In genomic region chr9:106897681-106898080, GRCh38 we compare ENCODE assay signal across 28 cellular contexts. TPM values are rescaled to one million over a fixed set of nuclear protein-coding genes. Genes with fewer than 3 reads are reported as not detected.
DNase-seq lines count a peak whose midpoint lies in the region; ATAC-seq, FAIRE-seq and TF ChIP-seq lines count a peak whose summit lies in the region.
"Had no signal": no experiment of that assay in that cellular context is flagged by ENCODE, and none has a peak within 500 bp of the region (broad histone marks: within the 10 kb centered on the region; RNA-seq: fewer than 3 reads in every experiment).

No MANE protein-coding gene starts in this region.

- FAIRE-seq in D721Med (lab: Jason Lieb, UNC), result peak; percentile 89
- FAIRE-seq: urothelium cell line had no signal

- TF ChIP-seq CTCF in D721Med (IDR thresholded peaks at IDR 0.05; ENCODE audit: insufficient read depth, missing control alignments) (no peak), glutamatergic neuron (IDR thresholded peaks at IDR 0.05; ENCODE audit: partially characterized antibody, unreplicated experiment) (no peak)

- no peak overlapping the region for H3K4me3 ChIP-seq in rectal smooth muscle tissue (ENCODE audit: low read length)
- H3K4me3 ChIP-seq in effector memory CD4-positive, alpha-beta T cell (ENCODE audit: insufficient read depth, low read depth, low read length, poor library complexity, severe bottlenecking), result no peak overlapping the region
- H3K4me3 ChIP-seq: adrenal gland had no signal

- no peak overlapping the region for H3K4me3 Mint-ChIP-seq in glutamatergic neuron (ENCODE audit: unreplicated experiment)
- H3K4me3 Mint-ChIP-seq: activated B cell treated with CpG ODN at 0.5 μM for 24 hours; activated CD8-positive, alpha-beta memory T cell treated with anti-CD3 and anti-CD28 coated beads, Interleukin-2, amount 10 ng/mL, durations not matched to agents 7 days and 5 days; activated T-cell treated with anti-CD3 and anti-CD28 coated beads, Interleukin-2, amount 50 U/mL, for 72 hours; brain; memory B cell had no signal

- H3K9me3 Mint-ChIP-seq in glutamatergic neuron (ENCODE audit: unreplicated experiment), result peaks cover 15% of the 10 kb centered on the region

- H3K27me3 Mint-ChIP-seq in glutamatergic neuron (ENCODE audit: unreplicated experiment), result peaks cover 3% of the 10 kb centered on the region
- H3K27me3 Mint-ChIP-seq: activated B cell treated with CpG ODN at 0.5 μM for 24 hours; activated CD8-positive, alpha-beta memory T cell treated with anti-CD3 and anti-CD28 coated beads, Interleukin-2, amount 10 ng/mL, durations not matched to agents 7 days and 5 days; memory B cell had no signal

- no peak for ATAC-seq in GM18502 (IDR thresholded peaks at IDR 0.05; ENCODE audit: poor library complexity, unreplicated experiment)
- ATAC-seq: activated CD8-positive, alpha-beta memory T cell treated with anti-CD3 and anti-CD28 coated beads, Interleukin-2, amount 10 ng/mL, durations not matched to agents 7 days and 5 days; activated T-cell treated with anti-CD3 and anti-CD28 coated beads, Interleukin-2, amount 50 U/mL, for 72 hours; PC-3 had no signal

- in situ Hi-C loops in G401 (cut with HindIII; ENCODE audit: low sequenced_read_pairs), result no loop called here

- H3K9me3 ChIP-seq in effector memory CD4-positive, alpha-beta T cell (ENCODE audit: control insufficient read depth, low read length), result no peaks in the 10 kb centered on the region
- H3K9me3 ChIP-seq: adrenal gland had no signal

- H3K27me3 ChIP-seq in rectal smooth muscle tissue (ENCODE audit: control insufficient read depth, insufficient read depth, low read length), result no peaks in the 10 kb centered on the region
- H3K27me3 ChIP-seq in effector memory CD4-positive, alpha-beta T cell (replicated peaks; ENCODE audit: control insufficient read depth, insufficient read depth, low read length, poor library complexity, severe bottlenecking), result no peaks in the 10 kb centered on the region
- H3K27me3 ChIP-seq: adrenal gland had no signal

- H3K36me3 ChIP-seq in rectal smooth muscle tissue (ENCODE audit: control insufficient read depth, insufficient read depth, low read length), result no peaks in the 10 kb centered on the region
- H3K36me3 ChIP-seq in effector memory CD4-positive, alpha-beta T cell (ENCODE audit: control insufficient read depth, insufficient read depth, low read length), result no peaks in the 10 kb centered on the region
- H3K36me3 ChIP-seq: adrenal gland had no signal

- H3K9ac ChIP-seq in rectal smooth muscle tissue (ENCODE audit: low read length), result no peak overlapping the region

- peak overlapping the region; percentile 36 for H3K27ac Mint-ChIP-seq in glutamatergic neuron (ENCODE audit: unreplicated experiment)
- H3K27ac Mint-ChIP-seq: activated B cell treated with CpG ODN at 0.5 μM for 24 hours; activated CD8-positive, alpha-beta memory T cell treated with anti-CD3 and anti-CD28 coated beads, Interleukin-2, amount 10 ng/mL, durations not matched to agents 7 days and 5 days; activated T-cell treated with anti-CD3 and anti-CD28 coated beads, Interleukin-2, amount 50 U/mL, for 72 hours; memory B cell had no signal

- DNase-seq in D721Med (ENCODE audit: insufficient read length, low spot score), result peak; percentile 27
- DNase-seq in NCI-H82 (lab: John Stamatoyannopoulos, UW), result peak; percentile 95
- DNase-seq in glutamatergic neuron, result peak; percentile 28
- DNase-seq in NCI-H2081 (lab: John Stamatoyannopoulos, UW), result no peak
- no peak for DNase-seq in effector memory CD4-positive, alpha-beta T cell
- no peak for DNase-seq in G401 (ENCODE audit: low spot score)
- DNase-seq: activated B cell treated with CpG ODN at 0.5 μM for 24 hours; activated CD4-positive, alpha-beta T cell treated with anti-CD3 and anti-CD28 coated beads, Interleukin-2, amount 50 U/mL, for 1 hour; activated CD8-positive, alpha-beta memory T cell treated with anti-CD3 and anti-CD28 coated beads, Interleukin-2, amount 10 ng/mL, durations not matched to agents 7 days and 5 days; activated naive CD4-positive, alpha-beta T cell treated with Interleukin-2 at 50 U/mL for 16 hours; activated T-cell treated with anti-CD3 and anti-CD28 coated beads, Interleukin-2, amount 50 U/mL, for 72 hours; adrenal gland; C1 segment of cervical spinal cord; Calu3; NCI-H1694; NK-92 treated with Interleukin-12 subunit alpha and Interleukin-12 subunit beta, amount 100 ng/mL, for 24 hours; nucleus accumbens; PC-3; SHP77 treated with DMSO at 0.1 percent for 48 hours; stimulated activated CD4-positive, alpha-beta T cell treated with anti-CD3 and anti-CD28 coated beads, Interleukin-2, amount 100 ng/mL, for 48 hours; T1000 had no signal

- H3K36me3 Mint-ChIP-seq in glutamatergic neuron (ENCODE audit: unreplicated experiment), result peaks cover 26% of the 10 kb centered on the region
- H3K36me3 Mint-ChIP-seq: activated CD8-positive, alpha-beta memory T cell treated with anti-CD3 and anti-CD28 coated beads, Interleukin-2, amount 10 ng/mL, durations not matched to agents 7 days and 5 days; memory B cell had no signal

- H3K4me1 Mint-ChIP-seq in glutamatergic neuron (ENCODE audit: low read depth, unreplicated experiment), result peaks cover 27% of the 10 kb centered on the region
- H3K4me1 Mint-ChIP-seq: activated B cell treated with CpG ODN at 0.5 μM for 24 hours; activated CD8-positive, alpha-beta memory T cell treated with anti-CD3 and anti-CD28 coated beads, Interleukin-2, amount 10 ng/mL, durations not matched to agents 7 days and 5 days; memory B cell had no signal

- peaks cover 17% of the 10 kb centered on the region for H3K4me1 ChIP-seq in rectal smooth muscle tissue (ENCODE audit: control insufficient read depth, insufficient read depth, low read length)
- no peaks in the 10 kb centered on the region for H3K4me1 ChIP-seq in effector memory CD4-positive, alpha-beta T cell (ENCODE audit: control insufficient read depth, insufficient read depth, low read length, poor library complexity, severe bottlenecking)

- H3K27ac ChIP-seq in rectal smooth muscle tissue (ENCODE audit: low read depth, low read length), result peak overlapping the region; percentile 59
- H3K27ac ChIP-seq in effector memory CD4-positive, alpha-beta T cell (ENCODE audit: insufficient read depth, low read length, poor library complexity, severe bottlenecking), result no peak overlapping the region
- H3K27ac ChIP-seq: epithelial cell of prostate, HL-60 had no signal

RNA-seq across cellular contexts. Expression of gene ZNF462, which starts 34.7 kb away (rescaled TPM):
- 259 TPM for total RNA-seq in glutamatergic neuron (ENCODE audit: unreplicated experiment)
- 0.06 and 0.20 TPM in 2 replicates for total RNA-seq in G401 (2014; rRNA removed; shearing (Covaris generic))
- total RNA-seq: activated B cell treated with CpG ODN at 0.5 μM for 24 hours had no signal

Comparison
In these comparisons a context has a peak if more than half of its experiments do, and no peak if none do; other contexts are left out.
1. DNase-seq: peak in D721Med (single experiment), NCI-H82 (single experiment) and glutamatergic neuron (single experiment); none in NCI-H2081 (0 of 2), effector memory CD4-positive, alpha-beta T cell (0 of 3) and G401 (single experiment).
2. RNA of gene ZNF462, which starts 34.7 kb away (total RNA-seq): 259 TPM in glutamatergic neuron (single experiment); 0.06 to 0.20 TPM in G401; every median in the first group is over 100 times any median in the second.